In genomic region chr11:100823360-100823759, GRCh38 we compare ENCODE assay signal across 15 cellular contexts.
DNase-seq lines count a peak whose midpoint lies in the region; ATAC-seq and TF ChIP-seq lines count a peak whose summit lies in the region.
"Had no signal": no experiment of that assay in that cellular context is flagged by ENCODE, and none has a peak within 500 bp of the region (broad histone marks: within the 10 kb centered on the region; RNA-seq: fewer than 3 reads in every experiment).

No MANE protein-coding gene starts in this region.

- H3K27ac Mint-ChIP-seq in nephron progenitor cell = peak overlapping the region; percentile 62
- H3K27ac Mint-ChIP-seq: activated T-cell treated with anti-CD3 and anti-CD28 coated beads, Interleukin-2, amount 50 U/mL, for 72 hours; naive thymus-derived CD8-positive, alpha-beta T cell had no signal

- DNase-seq in Right ventricle myocardium inferior (ENCODE audit: missing footprints) (no peak), cardiac septum (ENCODE audit: low spot score) (no peak), dedifferentiated amniotic fluid mesenchymal stem cell (ENCODE audit: extremely low spot score) (peak; percentile 52), nephron progenitor cell (no peak), erythroblast (lab: John Stamatoyannopoulos, UW) (no peak)
- DNase-seq: activated CD4-positive, alpha-beta T cell treated with anti-CD3 and anti-CD28 coated beads, Interleukin-2, amount 50 U/mL, for 1 hour; activated T-cell treated with anti-CD3 and anti-CD28 coated beads, Interleukin-2, amount 50 U/mL, for 72 hours; amniotic stem cell; naive thymus-derived CD8-positive, alpha-beta T cell; NCI-H510A treated with DMSO at 0.1 percent for 48 hours; small intestine; T-helper 9 cell had no signal

- H3K36me3 Mint-ChIP-seq in nephron progenitor cell (ENCODE audit: low read depth) = no peaks in the 10 kb centered on the region
- H3K36me3 Mint-ChIP-seq: naive thymus-derived CD8-positive, alpha-beta T cell had no signal

- no peaks in the 10 kb centered on the region for H3K27me3 Mint-ChIP-seq in nephron progenitor cell (ENCODE audit: low read depth, poor library complexity)
- H3K27me3 Mint-ChIP-seq: naive thymus-derived CD8-positive, alpha-beta T cell had no signal

- H3K9me3 Mint-ChIP-seq in nephron progenitor cell = no peaks in the 10 kb centered on the region

- H3K4me3 Mint-ChIP-seq in nephron progenitor cell = no peak overlapping the region
- H3K4me3 Mint-ChIP-seq: activated T-cell treated with anti-CD3 and anti-CD28 coated beads, Interleukin-2, amount 50 U/mL, for 72 hours; naive thymus-derived CD8-positive, alpha-beta T cell had no signal

- no peak for TF ChIP-seq POLR2A in erythroblast (IDR thresholded peaks at IDR 0.05; ENCODE audit: low read length)

- intact Hi-C loops in Right ventricle myocardium inferior (cut with DNase I) (no loop called here), cardiac septum (cut with DNase I) (loop anchor here (5.0 kb wide), 1 partner anchor 36 kb away; no protein-coding TSS in a partner anchor)

- TF ChIP-seq CTCF in nephron progenitor cell (IDR thresholded peaks at IDR 0.05) = no peak

- H3K4me1 Mint-ChIP-seq in nephron progenitor cell = peaks cover 39% of the 10 kb centered on the region
- H3K4me1 Mint-ChIP-seq: naive thymus-derived CD8-positive, alpha-beta T cell had no signal

- ATAC-seq in Right ventricle myocardium inferior (peak; percentile 86), GM18520 (IDR thresholded peaks at IDR 0.05; ENCODE audit: unreplicated experiment) (no peak), HG03521 (IDR thresholded peaks at IDR 0.05; ENCODE audit: unreplicated experiment) (no peak), GM21619 (IDR thresholded peaks at IDR 0.05; ENCODE audit: unreplicated experiment) (no peak)
- ATAC-seq: activated T-cell treated with anti-CD3 and anti-CD28 coated beads, Interleukin-2, amount 50 U/mL, for 72 hours; naive thymus-derived CD8-positive, alpha-beta T cell had no signal
